Comparison of ENCODE assay signal across 9 cellular contexts in genomic region chr2:134217924-134218323, GRCh38. TPM values are rescaled to one million over a fixed set of nuclear protein-coding genes. Genes with fewer than 3 reads are reported as not detected.
A peak's percentile ranks its signal among the peaks of the same experiment; 100 is the strongest.
DNase-seq lines count a peak whose midpoint lies in the region; ATAC-seq, FAIRE-seq and TF ChIP-seq lines count a peak whose summit lies in the region.
"Had no signal": no experiment of that assay in that cellular context is flagged by ENCODE, and none has a peak within 500 bp of the region (broad histone marks: within the 10 kb centered on the region; RNA-seq: fewer than 3 reads in every experiment).

No MANE protein-coding gene starts in this region.

- 0 out of 2 replicates have a peak, but pooled peaks cover 3% of the 10 kb centered on the region for H3K9me3 ChIP-seq in Caco-2

- H3K27me3 Mint-ChIP-seq in dendritic cell treated with granulocyte-macrophage colony-stimulating factor and Interleukin-4, amounts not matched to agents 40 ng/mL and 50 ng/mL, for 4 days: no peaks in the 10 kb centered on the region
- H3K27me3 Mint-ChIP-seq in Caco-2 (ENCODE audit: insufficient read depth, unreplicated experiment): no peaks in the 10 kb centered on the region

- POLR2A ChIA-PET in Caco-2 (lab: Charles Lee): no interaction called here

- peaks cover 68% of the 10 kb centered on the region for H3K4me1 Mint-ChIP-seq in dendritic cell treated with granulocyte-macrophage colony-stimulating factor and Interleukin-4, amounts not matched to agents 40 ng/mL and 50 ng/mL, for 4 days (ENCODE audit: low read depth)
- H3K4me1 Mint-ChIP-seq in Caco-2 (ENCODE audit: low read depth, unreplicated experiment): peaks cover 8% of the 10 kb centered on the region

- H3K4me3 Mint-ChIP-seq in dendritic cell treated with granulocyte-macrophage colony-stimulating factor and Interleukin-4, amounts not matched to agents 40 ng/mL and 50 ng/mL, for 4 days: no peak overlapping the region
- no peak overlapping the region for H3K4me3 Mint-ChIP-seq in Caco-2 (ENCODE audit: unreplicated experiment)

- DNase-seq in GM12891 (ENCODE audit: insufficient read length, low spot score) (no peak), Caco-2 (no peak), NCI-H146 treated with DMSO at 0.1 percent for 48 hours (lab: John Stamatoyannopoulos, UW; ENCODE audit: unreplicated experiment) (no peak), LoVo (ENCODE audit: low spot score) (no peak)
- no peak for DNase-seq in NK-92 treated with Interleukin-12 subunit alpha and Interleukin-12 subunit beta, amount 100 ng/mL, for 24 hours (lab: John Stamatoyannopoulos, UW)
- DNase-seq: SHP77 had no signal

- no TSS peak for BruUV-seq in Caco-2 (replicated peaks; lab: Mats Ljungman, UMichigan)

- no peak for TF ChIP-seq CTCF in Caco-2 (IDR thresholded peaks at IDR 0.05; ENCODE audit: insufficient read depth in 1 of 2, low read depth in 1 of 2, low read length in 1 of 2, severe bottlenecking in 1 of 2, unreplicated experiment in 1 of 2)

- H3K9me3 Mint-ChIP-seq in dendritic cell treated with granulocyte-macrophage colony-stimulating factor and Interleukin-4, amounts not matched to agents 40 ng/mL and 50 ng/mL, for 4 days: peaks cover 9% of the 10 kb centered on the region
- H3K9me3 Mint-ChIP-seq in Caco-2 (ENCODE audit: unreplicated experiment): peaks cover 6% of the 10 kb centered on the region

- peak; percentile 72 for FAIRE-seq in GM12891 (lab: Jason Lieb, UNC)

- no peaks in the 10 kb centered on the region for H3K36me3 ChIP-seq in Caco-2 (ENCODE audit: control insufficient read depth, insufficient read depth, low read length)

- H3K4me3 ChIP-seq in Caco-2 (ENCODE audit: low read depth, low read length): no peak overlapping the region

- intact Hi-C loops in dendritic cell treated with granulocyte-macrophage colony-stimulating factor and Interleukin-4, amounts not matched to agents 40 ng/mL and 50 ng/mL, for 4 days (cut with micrococcal nuclease): no loop called here
- intact Hi-C loops in Caco-2 (cut with micrococcal nuclease; ENCODE audit: unreplicated experiment): no loop called here

- peaks cover 17% of the 10 kb centered on the region for H3K36me3 Mint-ChIP-seq in dendritic cell treated with granulocyte-macrophage colony-stimulating factor and Interleukin-4, amounts not matched to agents 40 ng/mL and 50 ng/mL, for 4 days (ENCODE audit: low read depth)
- no peaks in the 10 kb centered on the region for H3K36me3 Mint-ChIP-seq in Caco-2 (ENCODE audit: insufficient read depth, unreplicated experiment)

- H3K27me3 ChIP-seq in Caco-2 (replicated peaks; ENCODE audit: control insufficient read depth, insufficient read depth, low read length): no peaks in the 10 kb centered on the region

- H3K27ac Mint-ChIP-seq in dendritic cell treated with granulocyte-macrophage colony-stimulating factor and Interleukin-4, amounts not matched to agents 40 ng/mL and 50 ng/mL, for 4 days: peak overlapping the region; percentile 80
- H3K27ac Mint-ChIP-seq in Caco-2 (ENCODE audit: unreplicated experiment): no peak overlapping the region

- H3K4me1 ChIP-seq in Caco-2: no peaks in the 10 kb centered on the region

- no peak for TF ChIP-seq POLR2A in GM12891 (IDR thresholded peaks at IDR 0.05; ENCODE audit: low read depth, low read length)

- CTCF ChIA-PET in Caco-2 (lab: Charles Lee): no interaction called here

- peak; percentile 65 for ATAC-seq in GM21447 (IDR thresholded peaks at IDR 0.05; ENCODE audit: unreplicated experiment)
- peak; percentile 85 for ATAC-seq in HG03520 (IDR thresholded peaks at IDR 0.05; ENCODE audit: unreplicated experiment)

TF ChIP-seq in GM12891, 5 proteins besides CTCF, POLR2A, EP300 and RAD21:
- TF ChIP-seq POLR2AphosphoS5 (IDR thresholded peaks at IDR 0.05; ENCODE audit: low read depth, low read length): no peak
- TF ChIP-seq SPI1 (IDR thresholded peaks at IDR 0.05; ENCODE audit: low read depth, low read length): no peak

RNA-seq across cellular contexts. Expression of gene MGAT5, which starts 35.9 kb away (rescaled TPM):
- polyA plus RNA-seq in GM12891 (2012; ENCODE audit: low read depth, missing spikeins): 27.6 TPM
- 21.7 and 22.1 TPM in 2 replicates for total RNA-seq in Caco-2 (2022)
